ENCODE assay signal across 23 cellular contexts in the genomic region with DNA sequence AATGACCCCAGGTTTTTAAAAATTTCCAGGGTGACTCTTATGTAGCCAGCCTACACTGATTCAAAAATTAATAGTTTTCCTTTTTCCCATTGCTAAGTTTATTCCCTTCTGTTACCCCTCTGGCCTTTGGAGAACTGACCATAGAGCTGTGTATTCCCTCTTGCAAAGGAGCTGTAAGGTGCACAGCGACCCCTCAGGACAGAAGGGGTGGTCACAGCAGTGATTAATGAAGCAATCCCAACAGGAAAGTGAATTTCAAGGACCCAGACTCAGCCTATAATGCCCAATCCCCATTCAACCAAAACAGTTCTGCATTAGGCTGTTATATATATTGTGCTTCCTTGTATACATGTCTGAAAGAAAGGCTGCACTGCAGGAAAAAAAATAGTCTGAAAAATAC.
DNase-seq lines count a peak whose midpoint lies in the region; ATAC-seq and TF ChIP-seq lines count a peak whose summit lies in the region.
"Had no signal": no experiment of that assay in that cellular context is flagged by ENCODE, and none has a peak within 500 bp of the region (broad histone marks: within the 10 kb centered on the region; RNA-seq: fewer than 3 reads in every experiment).

No MANE protein-coding gene starts in this region.

- H3K9me3 ChIP-seq in A673 (ENCODE audit: low read depth, low read length, poor library complexity, severe bottlenecking) (peaks cover 3% of the 10 kb centered on the region), prostate gland (no peaks in the 10 kb centered on the region)
- H3K9me3 ChIP-seq: MG63, upper lobe of right lung had no signal

- 49% methylated on average over 1 of the region's 1 CpG for WGBS in prostate gland

- CTCF ChIA-PET in A673 (lab: Charles Lee) = interaction anchor here (0.5 to 1.8 kb wide), 2 partner anchors 9 to 521 kb away, joined by 3 to 5 read pairs; no protein-coding TSS in a partner anchor
- CTCF ChIA-PET in WTC11 (lab: Charles Lee) = interaction anchor here (0.6 to 1.4 kb wide), 14 partner anchors 9 to 356 kb away, joined by 3 to 16 read pairs (median 4); no protein-coding TSS in a partner anchor
- CTCF ChIA-PET in activated CD8-positive, alpha-beta T cell treated with anti-CD3 and anti-CD28 coated beads, Interleukin-2, amount 10 ng/mL, durations not matched to agents 7 days and 5 days (lab: Charles Lee) = no interaction called here

- peaks cover 8% of the 10 kb centered on the region for H3K27me3 Mint-ChIP-seq in WTC11 (ENCODE audit: low read depth)
- peaks cover 8% of the 10 kb centered on the region for H3K27me3 Mint-ChIP-seq in activated CD8-positive, alpha-beta T cell treated with anti-CD3 and anti-CD28 coated beads, Interleukin-2, amount 10 ng/mL, durations not matched to agents 7 days and 5 days (ENCODE audit: low read depth)

- no peak overlapping the region for H3K4me3 Mint-ChIP-seq in WTC11
- H3K4me3 Mint-ChIP-seq in activated CD8-positive, alpha-beta T cell treated with anti-CD3 and anti-CD28 coated beads, Interleukin-2, amount 10 ng/mL, durations not matched to agents 7 days and 5 days = no peak overlapping the region
- H3K4me3 Mint-ChIP-seq: activated naive CD8-positive, alpha-beta T cell treated with anti-CD3 and anti-CD28 coated beads, Interleukin-2, amount 10 ng/mL, durations not matched to agents 7 days and 5 days; CD8-positive, alpha-beta T cell had no signal

- peaks cover 16% of the 10 kb centered on the region for H3K9me3 Mint-ChIP-seq in WTC11
- no peaks in the 10 kb centered on the region for H3K9me3 Mint-ChIP-seq in activated CD8-positive, alpha-beta T cell treated with anti-CD3 and anti-CD28 coated beads, Interleukin-2, amount 10 ng/mL, durations not matched to agents 7 days and 5 days (ENCODE audit: insufficient read depth)

- H3K4me1 Mint-ChIP-seq in WTC11 = peaks cover 4% of the 10 kb centered on the region; the same call in 1 of the 2 replicates
- no peaks in the 10 kb centered on the region for H3K4me1 Mint-ChIP-seq in activated CD8-positive, alpha-beta T cell treated with anti-CD3 and anti-CD28 coated beads, Interleukin-2, amount 10 ng/mL, durations not matched to agents 7 days and 5 days (ENCODE audit: low read depth)
- H3K4me1 Mint-ChIP-seq: activated naive CD8-positive, alpha-beta T cell treated with anti-CD3 and anti-CD28 coated beads, Interleukin-2, amount 10 ng/mL, durations not matched to agents 7 days and 5 days had no signal

- H3K27ac Mint-ChIP-seq in WTC11 = no peak overlapping the region
- H3K27ac Mint-ChIP-seq in activated CD8-positive, alpha-beta T cell treated with anti-CD3 and anti-CD28 coated beads, Interleukin-2, amount 10 ng/mL, durations not matched to agents 7 days and 5 days = no peak overlapping the region
- H3K27ac Mint-ChIP-seq: activated naive CD8-positive, alpha-beta T cell treated with anti-CD3 and anti-CD28 coated beads, Interleukin-2, amount 10 ng/mL, durations not matched to agents 7 days and 5 days; activated T-helper 2 cell treated with anti-CD3 and anti-CD28 coated beads, Interferon-gamma antibody, Interleukin-2, Interleukin-4, amounts not matched to agents 10 μg/mL and 5 μg/mL and 100 μg/mL, durations not matched to agents 14 hours and 24 hours and 36 hours; CD8-positive, alpha-beta T cell had no signal

- BruUV-seq in A673 (replicated peaks; lab: Mats Ljungman, UMichigan) = no TSS peak

- intact Hi-C loops in A673 (cut with micrococcal nuclease; ENCODE audit: unreplicated experiment) = no loop called here
- intact Hi-C loops in prostate gland (cut with DNase I) = no loop called here

- POLR2A ChIA-PET in A673 (lab: Charles Lee; ENCODE audit: low non-redundant PET) (no interaction called here), WTC11 (lab: Charles Lee) (no interaction called here)
- POLR2A ChIA-PET in activated CD8-positive, alpha-beta T cell treated with anti-CD3 and anti-CD28 coated beads, Interleukin-2, amount 10 ng/mL, durations not matched to agents 7 days and 5 days (lab: Charles Lee) = no interaction called here

- H3K4me1 ChIP-seq in A673 (ENCODE audit: insufficient read depth, low read length, poor library complexity, severe bottlenecking) (no peaks in the 10 kb centered on the region), prostate gland (replicated peaks) (no peaks in the 10 kb centered on the region)
- H3K4me1 ChIP-seq: upper lobe of right lung had no signal

- DNase-seq in A673 (ENCODE audit: low spot score) (no peak), H7 (peak; percentile 30), WTC11 (ENCODE audit: low spot score) (peak; percentile 12), kidney epithelial cell (ENCODE audit: low read depth) (no peak), prostate gland (ENCODE audit: low spot score) (no peak)
- DNase-seq in activated CD8-positive, alpha-beta T cell treated with anti-CD3 and anti-CD28 coated beads, Interleukin-2, amount 10 ng/mL, durations not matched to agents 7 days and 5 days = no peak
- DNase-seq: activated CD8-positive, alpha-beta memory T cell treated with anti-CD3 and anti-CD28 coated beads, Interleukin-2, amount 50 U/mL, for 48 hours; activated naive CD8-positive, alpha-beta T cell treated with anti-CD3 and anti-CD28 coated beads, Interleukin-2, amount 10 ng/mL, durations not matched to agents 7 days and 5 days; CD8-positive, alpha-beta T cell; effector CD8-positive, alpha-beta T cell; GOT3; hippocampal formation; islet precursor cell; MG63; NCI-H2171; NCI-H524; upper lobe of right lung had no signal

- ATAC-seq in WTC11 = peak; percentile 92
- no peak for ATAC-seq in HG03135 (IDR thresholded peaks at IDR 0.05; ENCODE audit: unreplicated experiment)
- no peak for ATAC-seq in HG02840 (IDR thresholded peaks at IDR 0.05; ENCODE audit: low FRiP score, unreplicated experiment)
- no peak for ATAC-seq in activated CD8-positive, alpha-beta T cell treated with anti-CD3 and anti-CD28 coated beads, Interleukin-2, amount 10 ng/mL, durations not matched to agents 7 days and 5 days
- ATAC-seq: CD8-positive, alpha-beta T cell; esophagus mucosa; upper lobe of right lung had no signal

- H3K27ac ChIP-seq in A673 (ENCODE audit: low read depth, low read length, poor library complexity, severe bottlenecking) (no peak overlapping the region), prostate gland (no peak overlapping the region)
- H3K27ac ChIP-seq: RWPE1, upper lobe of right lung had no signal

- no peaks in the 10 kb centered on the region for H3K36me3 ChIP-seq in A673 (ENCODE audit: insufficient read depth, low read length, poor library complexity, severe bottlenecking)
- H3K36me3 ChIP-seq in H7 (replicated peaks; ENCODE audit: control insufficient read depth, insufficient read depth, low read length) = no peaks in the 10 kb centered on the region
- no peaks in the 10 kb centered on the region for H3K36me3 ChIP-seq in kidney epithelial cell (ENCODE audit: control insufficient read depth, insufficient read depth, low read length)
- no peaks in the 10 kb centered on the region for H3K36me3 ChIP-seq in prostate gland
- H3K36me3 ChIP-seq: MG63, upper lobe of right lung had no signal

- TF ChIP-seq CTCF in A673 (conservative IDR thresholded peaks at IDR 0.05; ENCODE audit: low read depth, low read length) (peak; percentile 50), WTC11 (IDR thresholded peaks at IDR 0.05) (peak; percentile 34; the same call in 1 of the 2 replicates), kidney epithelial cell (IDR thresholded peaks at IDR 0.05; ENCODE audit: insufficient read depth, low read length, poor library complexity, severe bottlenecking) (peak; percentile 15), prostate gland (IDR thresholded peaks at IDR 0.05) (no peak)

- H3K4me3 ChIP-seq in A673 (ENCODE audit: low read depth, low read length, poor library complexity, severe bottlenecking) (no peak overlapping the region), H7 (ENCODE audit: insufficient read depth, low read depth, low read length) (no peak overlapping the region), kidney epithelial cell (ENCODE audit: low read depth, low read length) (no peak overlapping the region), prostate gland (no peak overlapping the region)
- H3K4me3 ChIP-seq: lung, MG63, upper lobe of right lung had no signal

- no peak for TF ChIP-seq POLR2A in prostate gland (IDR thresholded peaks at IDR 0.05)

- H3K36me3 Mint-ChIP-seq in WTC11 = no peaks in the 10 kb centered on the region; the same call in 1 of the 2 replicates
- no peaks in the 10 kb centered on the region for H3K36me3 Mint-ChIP-seq in activated CD8-positive, alpha-beta T cell treated with anti-CD3 and anti-CD28 coated beads, Interleukin-2, amount 10 ng/mL, durations not matched to agents 7 days and 5 days (ENCODE audit: low read depth)
- H3K36me3 Mint-ChIP-seq: activated naive CD8-positive, alpha-beta T cell treated with anti-CD3 and anti-CD28 coated beads, Interleukin-2, amount 10 ng/mL, durations not matched to agents 7 days and 5 days; CD8-positive, alpha-beta T cell had no signal

- H3K27me3 ChIP-seq in A673 (replicated peaks; ENCODE audit: insufficient read depth, low read depth, low read length, poor library complexity) (peaks cover 15% of the 10 kb centered on the region), H7 (ENCODE audit: control insufficient read depth, insufficient read depth, low read length) (no peaks in the 10 kb centered on the region), kidney epithelial cell (ENCODE audit: control insufficient read depth, insufficient read depth, low read length) (no peaks in the 10 kb centered on the region), prostate gland (replicated peaks; ENCODE audit: insufficient read depth) (no peaks in the 10 kb centered on the region)
- H3K27me3 ChIP-seq: MG63, upper lobe of right lung had no signal

Comparison
In these comparisons a context has a peak if more than half of its experiments do, and no peak if none do; other contexts are left out.
1. DNase-seq: peak in H7 (single experiment) and WTC11 (single experiment); none in A673 (single experiment), kidney epithelial cell (single experiment), activated CD8-positive, alpha-beta T cell treated with anti-CD3 and anti-CD28 coated beads, Interleukin-2, amount 10 ng/mL, durations not matched to agents 7 days and 5 days (single experiment) and prostate gland (single experiment).
2. CTCF ChIP-seq: peak in A673 (single experiment), WTC11 (single experiment) and kidney epithelial cell (single experiment); none in prostate gland (0 of 4).